Comparison of ENCODE assay signal across 8 cellular contexts in genomic region chr6:27126815-27127537, GRCh38.
DNase-seq lines count a peak whose midpoint lies in the region; TF ChIP-seq lines count a peak whose summit lies in the region.

No MANE protein-coding gene starts in this region.

- H3K4me1 ChIP-seq in SK-N-SH (ENCODE audit: control insufficient read depth in 1 of 2, insufficient read depth in 2 of 2, low read depth in 1 of 2, low read length in 1 of 2): peaks cover 5 to 10% of the 10 kb centered on the region in 2 experiments; a peak in 3 of 4 replicates
- H3K4me1 ChIP-seq in cardiac muscle cell (ENCODE audit: low read depth): peaks cover 3% of the 10 kb centered on the region
- H3K4me1 ChIP-seq in uterus: no peaks in the 10 kb centered on the region

- H3K4me1 Mint-ChIP-seq in activated naive CD4-positive, alpha-beta T cell treated with anti-CD3 and anti-CD28 coated beads, Interleukin-2, amount 50 U/mL, for 24 hours: peaks cover 12% of the 10 kb centered on the region

- peak; percentile 34 for DNase-seq in COR-L47 (lab: John Stamatoyannopoulos, UW)
- DNase-seq in GM20000 (ENCODE audit: low spot score): peak; percentile 62
- peak in 70 of 76 experiments; percentile 49 to 97 (median 87) for DNase-seq in HUDEP-2 (lab: John Stamatoyannopoulos, UW; ENCODE audit: unreplicated experiment in 76 of 76)
- peak; percentile 70 for DNase-seq in SK-N-SH
- DNase-seq in cardiac muscle cell (ENCODE audit: low read depth in 1 of 2, low spot score in 1 of 2): peak; percentile 91 to 96
- peak; percentile 96 for DNase-seq in posterior vena cava (ENCODE audit: low spot score)
- DNase-seq in uterus: peak; percentile 87 to 93

- no peaks in the 10 kb centered on the region for H3K27me3 Mint-ChIP-seq in activated naive CD4-positive, alpha-beta T cell treated with anti-CD3 and anti-CD28 coated beads, Interleukin-2, amount 50 U/mL, for 24 hours

- peaks cover 22% of the 10 kb centered on the region for H3F3A ChIP-seq in SK-N-SH (replicated peaks; ENCODE audit: insufficient read depth)

- H3K79me2 ChIP-seq in SK-N-SH (ENCODE audit: insufficient read depth): peaks cover 12% of the 10 kb centered on the region; the same call in 1 of the 2 replicates

- H3K4me2 ChIP-seq in SK-N-SH: peak overlapping the region; percentile 70

- TF ChIP-seq POLR2A in uterus (IDR thresholded peaks at IDR 0.05): peak in 1 of 2 donors; percentile 22

- no peaks in the 10 kb centered on the region for H4K20me1 ChIP-seq in SK-N-SH (ENCODE audit: insufficient read depth)

- H3K9me3 ChIP-seq in SK-N-SH (no peaks in the 10 kb centered on the region), cardiac muscle cell (ENCODE audit: low read depth) (no peaks in the 10 kb centered on the region), uterus (no peaks in the 10 kb centered on the region)

- POLR2A ChIA-PET in SK-N-SH (lab: Yijun Ruan, JAX): interaction anchor here (0.7 to 1.8 kb wide), 3 partner anchors 19 to 968 kb away, joined by 3 to 22 read pairs (median 3); a partner anchor contains a TSS

- H3K27me3 ChIP-seq in SK-N-SH (ENCODE audit: insufficient read depth) (no peaks in the 10 kb centered on the region), cardiac muscle cell (no peaks in the 10 kb centered on the region), uterus (no peaks in the 10 kb centered on the region)

- peak overlapping the region; percentile 50; the same call in 1 of the 2 replicates for H3K9ac ChIP-seq in SK-N-SH

- H3K36me3 ChIP-seq in SK-N-SH (replicated peaks in 1 of 2; ENCODE audit: control insufficient read depth in 1 of 2, insufficient read depth in 2 of 2, low read length in 1 of 2) (peaks cover 0 to 3% of the 10 kb centered on the region in 2 experiments), cardiac muscle cell (no peaks in the 10 kb centered on the region), uterus (no peaks in the 10 kb centered on the region)

- H2AFZ ChIP-seq in SK-N-SH (ENCODE audit: low read depth): peak overlapping the region; percentile 100

- WGBS in SK-N-SH (ENCODE audit: low lambda C conversion rate): 11% methylated on average over 23 of the region's 23 CpGs

- no peak overlapping the region for H3K27ac Mint-ChIP-seq in activated naive CD4-positive, alpha-beta T cell treated with anti-CD3 and anti-CD28 coated beads, Interleukin-2, amount 50 U/mL, for 24 hours

- TF ChIP-seq CTCF in GM20000 (IDR thresholded peaks at IDR 0.05; ENCODE audit: extremely low read depth, missing control alignments): peak; percentile 49
- TF ChIP-seq CTCF in SK-N-SH (IDR thresholded peaks at IDR 0.05): peak; percentile 89
- peak; percentile 76 for TF ChIP-seq CTCF in cardiac muscle cell (IDR thresholded peaks at IDR 0.05; ENCODE audit: low read depth, low read length)
- TF ChIP-seq CTCF in uterus (IDR thresholded peaks at IDR 0.05): peak; percentile 82 to 90 (median 86)

- H3K36me3 Mint-ChIP-seq in activated naive CD4-positive, alpha-beta T cell treated with anti-CD3 and anti-CD28 coated beads, Interleukin-2, amount 50 U/mL, for 24 hours: no peaks in the 10 kb centered on the region

- H3K4me3 Mint-ChIP-seq in activated naive CD4-positive, alpha-beta T cell treated with anti-CD3 and anti-CD28 coated beads, Interleukin-2, amount 50 U/mL, for 24 hours: peak overlapping the region; percentile 70

- H3K4me3 ChIP-seq in SK-N-SH (ENCODE audit: low read depth in 2 of 2, low read length in 1 of 2): peak overlapping the region; percentile 48 to 57
- H3K4me3 ChIP-seq in cardiac muscle cell: peak overlapping the region; percentile 26
- H3K4me3 ChIP-seq in uterus: peak overlapping the region; percentile 28 to 29

- CTCF ChIA-PET in SK-N-SH (lab: Yijun Ruan, JAX): interaction anchor here (0.6 to 2.0 kb wide), 26 partner anchors 12 to 786 kb away, joined by 3 to 10 read pairs (median 3); a partner anchor contains a TSS

- no peak for TF ChIP-seq EP300 in SK-N-SH (IDR thresholded peaks at IDR 0.05; ENCODE audit: borderline replicate concordance in 1 of 2, low read depth in 1 of 2, low read length in 1 of 2)

- intact Hi-C loops in posterior vena cava (cut with DNase I) (no loop called here), uterus (cut with DNase I; ENCODE audit: low total_unique reads) (no loop called here)

- no peaks in the 10 kb centered on the region for H3K9me2 ChIP-seq in SK-N-SH

- TF ChIP-seq RAD21 in SK-N-SH (IDR thresholded peaks at IDR 0.05; ENCODE audit: low read length): peak; percentile 78

- H3K9me3 Mint-ChIP-seq in activated naive CD4-positive, alpha-beta T cell treated with anti-CD3 and anti-CD28 coated beads, Interleukin-2, amount 50 U/mL, for 24 hours: no peaks in the 10 kb centered on the region

- peak overlapping the region; percentile 65 to 82 for H3K27ac ChIP-seq in SK-N-SH (ENCODE audit: low read depth in 2 of 2, low read length in 1 of 2)
- H3K27ac ChIP-seq in cardiac muscle cell: no peak overlapping the region
- peak overlapping the region; percentile 83 to 84 for H3K27ac ChIP-seq in uterus

TF ChIP-seq in SK-N-SH, 30 proteins besides CTCF, POLR2A, EP300 and RAD21 (continues in another document):
- TF ChIP-seq NRF1 (IDR thresholded peaks at IDR 0.05; ENCODE audit: low read depth, low read length) (no peak), FOSL2 (IDR thresholded peaks at IDR 0.05; ENCODE audit: borderline replicate concordance, low read depth) (no peak), RFX5 (IDR thresholded peaks at IDR 0.05; ENCODE audit: low read length) (no peak), NFIC (IDR thresholded peaks at IDR 0.05; ENCODE audit: borderline replicate concordance) (no peak), TEAD4 (IDR thresholded peaks at IDR 0.05; ENCODE audit: borderline replicate concordance, insufficient read depth) (no peak), MEF2A (IDR thresholded peaks at IDR 0.05; ENCODE audit: borderline replicate concordance, low read depth) (no peak), EZH2phosphoT487 (IDR thresholded peaks at IDR 0.05; ENCODE audit: borderline replicate concordance, low read depth) (no peak), RCOR1 (IDR thresholded peaks at IDR 0.05; ENCODE audit: low read length) (peak; percentile 90), SIN3A (IDR thresholded peaks at IDR 0.05; ENCODE audit: borderline replicate concordance, low read depth, low read length) (peak; percentile 73; the same call in 1 of the 2 replicates), MXI1 (IDR thresholded peaks at IDR 0.05; ENCODE audit: low read depth, low read length) (peak; percentile 73), PBX3 (IDR thresholded peaks at IDR 0.05) (no peak), GATA2 (CRISPR knock-in tag; IDR thresholded peaks at IDR 0.05) (0 out of 2 replicates have a peak, but pooled peaks have one; percentile 34), YY1 (IDR thresholded peaks at IDR 0.05; ENCODE audit: low read depth) (peak; percentile 84), TAF1 (IDR thresholded peaks at IDR 0.05; ENCODE audit: borderline replicate concordance, low read depth, low read length) (peak; percentile 50; the same call in 1 of the 2 replicates), RXRA (IDR thresholded peaks at IDR 0.05; ENCODE audit: borderline replicate concordance, low read depth) (no peak), CHD2 (IDR thresholded peaks at IDR 0.05; ENCODE audit: low read length, partially characterized antibody) (no peak), TCF12 (IDR thresholded peaks at IDR 0.05) (no peak), ELF1 (IDR thresholded peaks at IDR 0.05) (no peak), GABPA (IDR thresholded peaks at IDR 0.05; ENCODE audit: low read depth) (no peak), JUND (IDR thresholded peaks at IDR 0.05) (no peak)
- TF ChIP-seq, protein P1, sequence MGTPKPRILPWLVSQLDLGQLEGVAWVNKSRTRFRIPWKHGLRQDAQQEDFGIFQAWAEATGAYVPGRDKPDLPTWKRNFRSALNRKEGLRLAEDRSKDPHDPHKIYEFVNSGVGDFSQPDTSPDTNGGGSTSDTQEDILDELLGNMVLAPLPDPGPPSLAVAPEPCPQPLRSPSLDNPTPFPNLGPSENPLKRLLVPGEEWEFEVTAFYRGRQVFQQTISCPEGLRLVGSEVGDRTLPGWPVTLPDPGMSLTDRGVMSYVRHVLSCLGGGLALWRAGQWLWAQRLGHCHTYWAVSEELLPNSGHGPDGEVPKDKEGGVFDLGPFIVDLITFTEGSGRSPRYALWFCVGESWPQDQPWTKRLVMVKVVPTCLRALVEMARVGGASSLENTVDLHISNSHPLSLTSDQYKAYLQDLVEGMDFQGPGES (IDR thresholded peaks at IDR 0.05; ENCODE audit: low read depth, low read length): no peak
- TF ChIP-seq, protein P2, sequence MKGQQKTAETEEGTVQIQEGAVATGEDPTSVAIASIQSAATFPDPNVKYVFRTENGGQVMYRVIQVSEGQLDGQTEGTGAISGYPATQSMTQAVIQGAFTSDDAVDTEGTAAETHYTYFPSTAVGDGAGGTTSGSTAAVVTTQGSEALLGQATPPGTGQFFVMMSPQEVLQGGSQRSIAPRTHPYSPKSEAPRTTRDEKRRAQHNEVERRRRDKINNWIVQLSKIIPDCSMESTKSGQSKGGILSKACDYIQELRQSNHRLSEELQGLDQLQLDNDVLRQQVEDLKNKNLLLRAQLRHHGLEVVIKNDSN (IDR thresholded peaks at IDR 0.05; ENCODE audit: borderline replicate concordance, low read depth): no peak
- TF ChIP-seq, protein P3, sequence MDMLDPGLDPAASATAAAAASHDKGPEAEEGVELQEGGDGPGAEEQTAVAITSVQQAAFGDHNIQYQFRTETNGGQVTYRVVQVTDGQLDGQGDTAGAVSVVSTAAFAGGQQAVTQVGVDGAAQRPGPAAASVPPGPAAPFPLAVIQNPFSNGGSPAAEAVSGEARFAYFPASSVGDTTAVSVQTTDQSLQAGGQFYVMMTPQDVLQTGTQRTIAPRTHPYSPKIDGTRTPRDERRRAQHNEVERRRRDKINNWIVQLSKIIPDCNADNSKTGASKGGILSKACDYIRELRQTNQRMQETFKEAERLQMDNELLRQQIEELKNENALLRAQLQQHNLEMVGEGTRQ (IDR thresholded peaks at IDR 0.05; ENCODE audit: borderline replicate concordance, low read depth, low read length): no peak

Comparison
In these comparisons a context has a peak if more than half of its experiments do, and no peak if none do; other contexts are left out.
1. DNase-seq: peak in every context shown above with its lines; median percentile 96 in posterior vena cava; 94 in cardiac muscle cell; 90 in uterus; 87 in HUDEP-2; 70 in SK-N-SH; 62 in GM20000; 34 in COR-L47.